In genomic region chr20:20568604-20569205, GRCh38 we compare ENCODE assay signal across 8 cellular contexts.
A peak's percentile ranks its signal among the peaks of the same experiment; 100 is the strongest.
DNase-seq lines count a peak whose midpoint lies in the region; ATAC-seq, FAIRE-seq and TF ChIP-seq lines count a peak whose summit lies in the region.

No MANE protein-coding gene starts in this region.

- no peak for ATAC-seq in HG03457 (IDR thresholded peaks at IDR 0.05; ENCODE audit: unreplicated experiment)

- H3K27me3 Mint-ChIP-seq in glutamatergic neuron (ENCODE audit: unreplicated experiment) = peaks cover 3% of the 10 kb centered on the region

- peak; percentile 75 for TF ChIP-seq CTCF in glutamatergic neuron (IDR thresholded peaks at IDR 0.05; ENCODE audit: partially characterized antibody, unreplicated experiment)

- no peak overlapping the region for H3K4me3 Mint-ChIP-seq in glutamatergic neuron (ENCODE audit: unreplicated experiment)

- H3K4me1 Mint-ChIP-seq in glutamatergic neuron (ENCODE audit: low read depth, unreplicated experiment) = peaks cover 21% of the 10 kb centered on the region

- DNase-seq in CD1c-positive myeloid dendritic cell (ENCODE audit: extremely low spot score) (peak; percentile 45), GM18507 (ENCODE audit: extremely low spot score, insufficient read length, low read depth) (peak; percentile 15), NCI-H2196 (lab: John Stamatoyannopoulos, UW; ENCODE audit: unreplicated experiment) (peak; percentile 67), glutamatergic neuron (peak; percentile 39), NCI-H1048 (lab: John Stamatoyannopoulos, UW) (no peak)
- DNase-seq in activated CD4-positive, alpha-beta T cell treated with anti-CD3 and anti-CD28 coated beads, Interleukin-2, amount 50 U/mL, for 1 hour = peak; percentile 6
- peak; percentile 29 for DNase-seq in stimulated activated CD4-positive, alpha-beta T cell treated with anti-CD3 and anti-CD28 coated beads, Interleukin-12 subunit alpha, Interleukin-12 subunit beta, amount 100 ng/mL, for 4 hours

- no peak overlapping the region for H3K27ac Mint-ChIP-seq in glutamatergic neuron (ENCODE audit: unreplicated experiment)

- FAIRE-seq in GM18507 (lab: Jason Lieb, UNC) = peak; percentile 84

- H3K36me3 Mint-ChIP-seq in glutamatergic neuron (ENCODE audit: unreplicated experiment) = peaks cover 3% of the 10 kb centered on the region

- no peaks in the 10 kb centered on the region for H3K9me3 Mint-ChIP-seq in glutamatergic neuron (ENCODE audit: unreplicated experiment)
